Comparison of ENCODE assay signal across 1 cellular context in the genomic region with DNA sequence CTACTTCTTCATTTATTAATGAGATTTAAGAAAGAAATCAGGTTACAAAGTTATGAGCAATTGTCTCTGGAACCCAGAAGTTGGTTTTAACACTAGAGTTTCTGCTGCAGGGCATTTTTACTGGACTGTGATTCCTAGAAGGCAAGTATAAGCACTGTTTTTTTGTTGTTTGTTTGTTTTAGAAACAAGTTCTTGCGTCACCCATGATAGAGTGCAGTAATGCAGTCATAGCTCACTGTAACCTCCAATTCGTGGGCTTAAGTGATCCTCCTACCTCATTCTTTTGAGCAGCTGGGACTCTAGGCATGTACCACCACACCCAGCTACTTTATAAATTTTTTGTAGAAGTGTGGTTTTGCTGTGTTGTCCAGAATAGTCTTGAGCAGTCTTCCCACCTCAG.
TF ChIP-seq lines count a peak whose summit lies in the region.

No MANE protein-coding gene starts in this region.

TF ChIP-seq in HEK293, 187 proteins besides CTCF, POLR2A, EP300 and RAD21 (continued from another document):
- TF ChIP-seq BCL11A (tag by site-specific recombination; IDR thresholded peaks at IDR 0.05; ENCODE audit: low read depth) (0 out of 2 replicates have a peak, but pooled peaks have one; percentile 19), ZBTB26 (tag by site-specific recombination; optimal IDR thresholded peaks at IDR 0.05) (no peak), ZNF112 (tag by site-specific recombination; IDR thresholded peaks at IDR 0.05) (no peak), OSR2 (tag by site-specific recombination; IDR thresholded peaks at IDR 0.05) (peak; percentile 10; the same call in 1 of the 2 replicates)
- TF ChIP-seq, protein P1, sequence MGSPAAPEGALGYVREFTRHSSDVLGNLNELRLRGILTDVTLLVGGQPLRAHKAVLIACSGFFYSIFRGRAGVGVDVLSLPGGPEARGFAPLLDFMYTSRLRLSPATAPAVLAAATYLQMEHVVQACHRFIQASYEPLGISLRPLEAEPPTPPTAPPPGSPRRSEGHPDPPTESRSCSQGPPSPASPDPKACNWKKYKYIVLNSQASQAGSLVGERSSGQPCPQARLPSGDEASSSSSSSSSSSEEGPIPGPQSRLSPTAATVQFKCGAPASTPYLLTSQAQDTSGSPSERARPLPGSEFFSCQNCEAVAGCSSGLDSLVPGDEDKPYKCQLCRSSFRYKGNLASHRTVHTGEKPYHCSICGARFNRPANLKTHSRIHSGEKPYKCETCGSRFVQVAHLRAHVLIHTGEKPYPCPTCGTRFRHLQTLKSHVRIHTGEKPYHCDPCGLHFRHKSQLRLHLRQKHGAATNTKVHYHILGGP (tag by site-specific recombination; IDR thresholded peaks at IDR 0.05), result peak; percentile 100
TF ChIP-seq in HEK293: peak in this region for 16.
